In genomic region chr2:241813806-241814570, GRCh38 we compare ENCODE assay signal across 16 cellular contexts. TPM values are rescaled to one million over a fixed set of nuclear protein-coding genes. Genes with fewer than 3 reads are reported as not detected.
DNase-seq lines count a peak whose midpoint lies in the region; ATAC-seq and TF ChIP-seq lines count a peak whose summit lies in the region.
"Had no signal": no experiment of that assay in that cellular context is flagged by ENCODE, and none has a peak within 500 bp of the region (broad histone marks: within the 10 kb centered on the region; RNA-seq: fewer than 3 reads in every experiment).

No MANE protein-coding gene starts in this region.

- H3K9me3 Mint-ChIP-seq in activated CD4-positive, alpha-beta T cell treated with anti-CD3 and anti-CD28 coated beads, Interleukin-2, amount 10 ng/mL, durations not matched to agents 24 days and 14 days = no peaks in the 10 kb centered on the region
- no peaks in the 10 kb centered on the region for H3K9me3 Mint-ChIP-seq in activated T-helper 17 cell treated with anti-CD3 and anti-CD28 coated beads, Interleukin-2, amount 50 U/mL, for 72 hours
- peaks cover 0 to under 1% (median 0%) of the 10 kb centered on the region in 11 donors for H3K9me3 Mint-ChIP-seq in naive thymus-derived CD4-positive, alpha-beta T cell
- H3K9me3 Mint-ChIP-seq: type B pancreatic cell had no signal

- no peaks in the 10 kb centered on the region for H3K27me3 Mint-ChIP-seq in activated CD4-positive, alpha-beta T cell treated with anti-CD3 and anti-CD28 coated beads, Interleukin-2, amount 10 ng/mL, durations not matched to agents 24 days and 14 days
- H3K27me3 Mint-ChIP-seq in activated T-helper 17 cell treated with anti-CD3 and anti-CD28 coated beads, Interleukin-2, amount 50 U/mL, for 72 hours = no peaks in the 10 kb centered on the region
- peaks cover 0 to 5% (median 0%) of the 10 kb centered on the region in 5 donors for H3K27me3 Mint-ChIP-seq in naive thymus-derived CD4-positive, alpha-beta T cell

- no peaks in the 10 kb centered on the region for H3K27me3 ChIP-seq in naive thymus-derived CD4-positive, alpha-beta T cell (ENCODE audit: control insufficient read depth in 2 of 2, insufficient read depth in 2 of 2, low read length in 2 of 2)

- no peaks in the 10 kb centered on the region for H3K36me3 Mint-ChIP-seq in activated CD4-positive, alpha-beta T cell treated with anti-CD3 and anti-CD28 coated beads, Interleukin-2, amount 10 ng/mL, durations not matched to agents 24 days and 14 days (ENCODE audit: low read depth)
- no peaks in the 10 kb centered on the region for H3K36me3 Mint-ChIP-seq in activated T-helper 17 cell treated with anti-CD3 and anti-CD28 coated beads, Interleukin-2, amount 50 U/mL, for 72 hours (ENCODE audit: low read depth)
- H3K36me3 Mint-ChIP-seq in naive thymus-derived CD4-positive, alpha-beta T cell = no peaks in the 10 kb centered on the region
- H3K36me3 Mint-ChIP-seq: type B pancreatic cell had no signal

- DNase-seq in activated CD4-positive, alpha-beta T cell treated with anti-CD3 and anti-CD28 coated beads, Interleukin-2, amount 10 ng/mL, durations not matched to agents 24 days and 14 days = no peak
- no peak for DNase-seq in activated CD4-positive, alpha-beta T cell treated with anti-CD3 and anti-CD28 coated beads for 4 hours
- DNase-seq in GM13977 (ENCODE audit: low spot score) (peak; percentile 52), NCI-H2029 treated with DMSO at 0.1 percent for 48 hours (lab: John Stamatoyannopoulos, UW) (no peak), AG08395 (ENCODE audit: low spot score) (no peak)
- peak in 3 of 9 donors; percentile 20 to 42 (median 35) for DNase-seq in naive thymus-derived CD4-positive, alpha-beta T cell
- no peak for DNase-seq in stimulated activated CD8-positive, alpha-beta memory T cell treated with anti-CD3 and anti-CD28 coated beads, Interleukin-4, amount 100 ng/mL, for 48 hours
- DNase-seq: activated CD4-positive, alpha-beta T cell treated with anti-CD3 and anti-CD28 coated beads for 1 hour; activated naive CD4-positive, alpha-beta T cell treated with anti-CD3 and anti-CD28 coated beads, Interleukin-2, amount 50 U/mL, for 16 hours; esophagus squamous epithelium; NCI-H1694 treated with DMSO at 0.1 percent for 48 hours; stimulated activated CD4-positive, alpha-beta T cell treated with anti-CD3 and anti-CD28 coated beads, Interleukin-12 subunit alpha, Interleukin-12 subunit beta, amount 100 ng/mL, for 4 hours had no signal

- H3K36me3 ChIP-seq in naive thymus-derived CD4-positive, alpha-beta T cell (ENCODE audit: control insufficient read depth in 2 of 3, insufficient read depth in 3 of 3, low read length in 3 of 3) = no peaks in the 10 kb centered on the region
- H3K36me3 ChIP-seq: esophagus squamous epithelium had no signal

- no peak for TF ChIP-seq CTCF in GM13977 (IDR thresholded peaks at IDR 0.05; ENCODE audit: extremely low read depth, insufficient read depth, missing control alignments)

- in situ Hi-C loops in GM13977 (cut with MboI; ENCODE audit: low pct_unique_long_range_greater_than_20kb, low sequenced_read_pairs, unreplicated experiment) = no loop called here

- intact Hi-C loops in activated CD4-positive, alpha-beta T cell treated with anti-CD3 and anti-CD28 coated beads, Interleukin-2, amount 10 ng/mL, durations not matched to agents 24 days and 14 days (cut with micrococcal nuclease) = no loop called here
- intact Hi-C loops in naive thymus-derived CD4-positive, alpha-beta T cell (cut with micrococcal nuclease) = no loop called here

- H3K4me3 Mint-ChIP-seq in activated CD4-positive, alpha-beta T cell treated with anti-CD3 and anti-CD28 coated beads, Interleukin-2, amount 10 ng/mL, durations not matched to agents 24 days and 14 days = no peak overlapping the region
- peak overlapping the region; percentile 22 for H3K4me3 Mint-ChIP-seq in activated T-helper 17 cell treated with anti-CD3 and anti-CD28 coated beads, Interleukin-2, amount 50 U/mL, for 72 hours
- H3K4me3 Mint-ChIP-seq in naive thymus-derived CD4-positive, alpha-beta T cell = no peak overlapping the region
- H3K4me3 Mint-ChIP-seq: type B pancreatic cell had no signal

- POLR2A ChIA-PET in naive thymus-derived CD4-positive, alpha-beta T cell (lab: Charles Lee) = no interaction called here

- peaks cover 0 to 12% of the 10 kb centered on the region in 2 donors for H3K4me1 ChIP-seq in naive thymus-derived CD4-positive, alpha-beta T cell (ENCODE audit: control insufficient read depth in 2 of 2, insufficient read depth in 2 of 2, low read length in 2 of 2)
- H3K4me1 ChIP-seq: A549 had no signal

- H3K27ac Mint-ChIP-seq in activated CD4-positive, alpha-beta T cell treated with anti-CD3 and anti-CD28 coated beads, Interleukin-2, amount 10 ng/mL, durations not matched to agents 24 days and 14 days = peak overlapping the region; percentile 60
- no peak overlapping the region for H3K27ac Mint-ChIP-seq in activated T-helper 17 cell treated with anti-CD3 and anti-CD28 coated beads, Interleukin-2, amount 50 U/mL, for 72 hours
- H3K27ac Mint-ChIP-seq in naive thymus-derived CD4-positive, alpha-beta T cell = no peak overlapping the region
- H3K27ac Mint-ChIP-seq: type B pancreatic cell had no signal

- H3K4me3 ChIP-seq in naive thymus-derived CD4-positive, alpha-beta T cell (ENCODE audit: low read length) = no peak overlapping the region
- H3K4me3 ChIP-seq: A549, esophagus squamous epithelium had no signal

- ATAC-seq in activated T-helper 17 cell treated with anti-CD3 and anti-CD28 coated beads, Interleukin-2, amount 50 U/mL, for 72 hours (replicated peaks) = peak; percentile 86
- peak; percentile 90 for ATAC-seq in naive thymus-derived CD4-positive, alpha-beta T cell

- H3K4me1 Mint-ChIP-seq in activated CD4-positive, alpha-beta T cell treated with anti-CD3 and anti-CD28 coated beads, Interleukin-2, amount 10 ng/mL, durations not matched to agents 24 days and 14 days = peaks cover 10% of the 10 kb centered on the region
- no peaks in the 10 kb centered on the region for H3K4me1 Mint-ChIP-seq in activated T-helper 17 cell treated with anti-CD3 and anti-CD28 coated beads, Interleukin-2, amount 50 U/mL, for 72 hours
- peaks cover 0 to 6% (median 4%) of the 10 kb centered on the region in 7 donors for H3K4me1 Mint-ChIP-seq in naive thymus-derived CD4-positive, alpha-beta T cell

- no peak overlapping the region for H3K27ac ChIP-seq in naive thymus-derived CD4-positive, alpha-beta T cell (ENCODE audit: low read depth, low read length)
- H3K27ac ChIP-seq: A549, esophagus squamous epithelium had no signal

- no peaks in the 10 kb centered on the region for H3K9me3 ChIP-seq in naive thymus-derived CD4-positive, alpha-beta T cell (ENCODE audit: control insufficient read depth in 2 of 3, low read length in 3 of 3)
- H3K9me3 ChIP-seq: A549, esophagus squamous epithelium had no signal

- CTCF ChIA-PET in naive thymus-derived CD4-positive, alpha-beta T cell (lab: Charles Lee) = no interaction called here

RNA-seq across cellular contexts. Expression of gene NEU4, which starts 5.0 kb away (rescaled TPM):
- 1.0 and 1.2 TPM in 2 replicates for total RNA-seq in activated CD4-positive, alpha-beta T cell treated with anti-CD3 and anti-CD28 coated beads, Interleukin-2, amount 10 ng/mL, durations not matched to agents 24 days and 14 days
- 1 to 10 TPM; 1.1 to 9.8 TPM for total RNA-seq in activated T-helper 17 cell treated with anti-CD3 and anti-CD28 coated beads, Interleukin-2, amount 50 U/mL, for 72 hours
- 10 to 100 TPM in 1 of 5 experiments, 1 to 10 TPM in 2, not detected in 2; 1.1 to 13.9 (median 1.2) TPM for total RNA-seq in naive thymus-derived CD4-positive, alpha-beta T cell
- polyA plus RNA-seq in naive thymus-derived CD4-positive, alpha-beta T cell = not detected
- total RNA-seq: esophagus squamous epithelium, osteocyte had no signal

RNA-seq across cellular contexts. Expression of gene GAL3ST2, which starts 37.4 kb away (rescaled TPM):
- 0.52 and 1.2 TPM in 2 replicates for total RNA-seq in activated CD4-positive, alpha-beta T cell treated with anti-CD3 and anti-CD28 coated beads, Interleukin-2, amount 10 ng/mL, durations not matched to agents 24 days and 14 days
- 1 to 10 TPM in 1 of 2 donors, under 1 TPM in 1; 0.35 to 4.1 TPM for total RNA-seq in activated T-helper 17 cell treated with anti-CD3 and anti-CD28 coated beads, Interleukin-2, amount 50 U/mL, for 72 hours
- under 1 TPM in 3 of 5 experiments, not detected in 2; 0.17 to 0.93 (median 0.37) TPM for total RNA-seq in naive thymus-derived CD4-positive, alpha-beta T cell
- not detected for polyA plus RNA-seq in naive thymus-derived CD4-positive, alpha-beta T cell

RNA-seq across cellular contexts. Expression of gene PDCD1, which starts 44.7 kb away (rescaled TPM):
- 79.6 and 83.3 TPM in 2 replicates for total RNA-seq in activated CD4-positive, alpha-beta T cell treated with anti-CD3 and anti-CD28 coated beads, Interleukin-2, amount 10 ng/mL, durations not matched to agents 24 days and 14 days
- 10 to 100 TPM; 13.1 to 77.6 TPM for total RNA-seq in activated T-helper 17 cell treated with anti-CD3 and anti-CD28 coated beads, Interleukin-2, amount 50 U/mL, for 72 hours
- 1 to 10 TPM in 2 of 5 experiments, under 1 TPM in 1, not detected in 2; 0.56 to 9.4 (median 1.1) TPM for total RNA-seq in naive thymus-derived CD4-positive, alpha-beta T cell
- polyA plus RNA-seq in naive thymus-derived CD4-positive, alpha-beta T cell = under 1 TPM; 0.24 to 0.85 TPM
- total RNA-seq: osteocyte had no signal
- polyA plus RNA-seq: A549 had no signal

RNA-seq across cellular contexts. Expression of gene RTP5, which starts 55.5 kb away (rescaled TPM):
- total RNA-seq in activated CD4-positive, alpha-beta T cell treated with anti-CD3 and anti-CD28 coated beads, Interleukin-2, amount 10 ng/mL, durations not matched to agents 24 days and 14 days = 0.07 TPM in 1 of 2 replicates, not detected in the other
- under 1 TPM in 1 of 2 donors, not detected in 1; 0.58 TPM for total RNA-seq in activated T-helper 17 cell treated with anti-CD3 and anti-CD28 coated beads, Interleukin-2, amount 50 U/mL, for 72 hours
- under 1 TPM in 1 of 5 experiments, not detected in 4; 0.54 TPM for total RNA-seq in naive thymus-derived CD4-positive, alpha-beta T cell
- not detected for polyA plus RNA-seq in naive thymus-derived CD4-positive, alpha-beta T cell
- total RNA-seq: osteocyte had no signal
- polyA plus RNA-seq: A549 had no signal
